In the genomic region with DNA sequence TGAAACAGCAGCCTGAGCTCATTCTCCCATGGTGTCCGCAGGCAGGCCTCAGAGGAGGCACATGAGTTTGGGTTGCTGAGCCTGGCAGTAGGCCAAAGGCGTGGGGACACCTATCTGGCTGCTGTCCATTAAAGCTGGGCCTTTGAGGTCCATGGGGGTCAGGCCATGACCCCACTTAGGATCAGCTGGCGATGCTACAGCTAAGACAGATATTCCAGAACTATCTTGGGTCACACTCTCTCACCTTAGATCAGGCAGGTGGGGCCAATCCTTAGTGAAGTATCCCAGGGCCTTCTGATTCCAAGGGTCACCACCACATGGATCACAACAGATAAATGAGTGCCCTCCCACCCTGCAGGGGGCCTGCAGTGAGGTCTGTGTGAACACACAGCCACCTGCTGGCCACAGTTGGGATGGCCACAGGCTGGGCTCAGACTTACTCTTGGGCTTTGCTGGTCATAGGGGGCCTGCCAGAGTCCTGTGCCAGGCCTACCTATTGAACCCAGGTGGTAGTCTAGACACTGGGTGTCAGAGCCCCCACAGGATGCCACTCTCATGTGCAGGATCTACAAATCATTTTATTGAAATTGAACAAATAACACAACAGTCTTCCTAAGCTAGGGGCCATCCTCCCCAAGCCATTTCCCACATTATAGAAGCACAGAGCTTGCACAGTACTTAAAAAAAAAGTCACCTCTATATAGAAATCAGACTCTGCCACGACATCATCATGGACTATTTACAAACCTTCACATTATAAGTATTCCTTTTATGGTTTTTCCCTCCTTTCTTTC, we compare ENCODE assay signal across 8 cellular contexts. TPM values are rescaled to one million over a fixed set of nuclear protein-coding genes. Genes with fewer than 3 reads are reported as not detected.
DNase-seq lines count a peak whose midpoint lies in the region; ATAC-seq lines count a peak whose summit lies in the region.

No MANE protein-coding gene starts in this region.

- H3K27me3 Mint-ChIP-seq in stimulated activated naive B cell treated with anti-CD40 and anti-IgM and Interleukin-4, amounts not matched to agents 10 μg/mL and 1 μg/mL and 100 μg/mL, for 72 hours: no peaks in the 10 kb centered on the region

- H3K9me3 Mint-ChIP-seq in stimulated activated naive B cell treated with anti-CD40 and anti-IgM and Interleukin-4, amounts not matched to agents 10 μg/mL and 1 μg/mL and 100 μg/mL, for 72 hours: no peaks in the 10 kb centered on the region

- no peak overlapping the region for H3K4me3 Mint-ChIP-seq in stimulated activated naive B cell treated with anti-CD40 and anti-IgM and Interleukin-4, amounts not matched to agents 10 μg/mL and 1 μg/mL and 100 μg/mL, for 72 hours

- peaks cover 27 to 89% of the 10 kb centered on the region in 2 donors for H3K4me1 Mint-ChIP-seq in stimulated activated naive B cell treated with anti-CD40 and anti-IgM and Interleukin-4, amounts not matched to agents 10 μg/mL and 1 μg/mL and 100 μg/mL, for 72 hours

- H3K27ac Mint-ChIP-seq in stimulated activated naive B cell treated with anti-CD40 and anti-IgM and Interleukin-4, amounts not matched to agents 10 μg/mL and 1 μg/mL and 100 μg/mL, for 72 hours: no peak overlapping the region

- peak; percentile 63 for DNase-seq in NCI-H2196 (lab: John Stamatoyannopoulos, UW; ENCODE audit: unreplicated experiment)
- no peak for DNase-seq in NCI-H2196 treated with DMSO at 0.1 percent for 48 hours (lab: John Stamatoyannopoulos, UW; ENCODE audit: unreplicated experiment)
- peak; percentile 49 for DNase-seq in NCI-H510A treated with DMSO at 0.1 percent for 48 hours (lab: John Stamatoyannopoulos, UW)
- DNase-seq in activated CD4-positive, alpha-beta T cell treated with anti-CD3 and anti-CD28 coated beads, Interleukin-2, amount 50 U/mL, for 4 hours: peak; percentile 46 to 55
- peak; percentile 83 to 87 for DNase-seq in dermis microvascular lymphatic vessel endothelial cell (ENCODE audit: low read depth in 2 of 2)
- peak; percentile 81 for DNase-seq in medulla oblongata (ENCODE audit: extremely low spot score)
- peak; percentile 60 for DNase-seq in stimulated activated naive B cell treated with anti-CD40 and anti-IgM and Interleukin-4, amounts not matched to agents 10 μg/mL and 1 μg/mL and 100 μg/mL, for 72 hours

- ATAC-seq in stimulated activated naive B cell treated with anti-CD40 and anti-IgM and Interleukin-4, amounts not matched to agents 10 μg/mL and 1 μg/mL and 100 μg/mL, for 72 hours (replicated peaks): peak; percentile 35 to 38
- no peak for ATAC-seq in GM19452 (IDR thresholded peaks at IDR 0.05; ENCODE audit: unreplicated experiment)

- H3K36me3 Mint-ChIP-seq in stimulated activated naive B cell treated with anti-CD40 and anti-IgM and Interleukin-4, amounts not matched to agents 10 μg/mL and 1 μg/mL and 100 μg/mL, for 72 hours: peaks cover 16 to 34% of the 10 kb centered on the region in 2 donors

RNA-seq across cellular contexts. Expression of gene HYAL2, which starts 2.0 kb away (rescaled TPM):
- 384 and 564 TPM in 2 replicates for total RNA-seq in dermis microvascular lymphatic vessel endothelial cell

RNA-seq across cellular contexts. Expression of gene TUSC2, which starts 3.5 kb away (rescaled TPM):
- 20.7 and 22.3 TPM in 2 replicates for total RNA-seq in dermis microvascular lymphatic vessel endothelial cell

RNA-seq across cellular contexts. Expression of gene RASSF1, which starts 16.1 kb away (rescaled TPM):
- total RNA-seq in dermis microvascular lymphatic vessel endothelial cell: 12.6 and 23.9 TPM in 2 replicates

RNA-seq across cellular contexts. Expression of gene ZMYND10, which starts 21.0 kb away (rescaled TPM):
- under 0.01 and 0.25 TPM in 2 replicates for total RNA-seq in dermis microvascular lymphatic vessel endothelial cell

RNA-seq across cellular contexts. Expression of gene HYAL1, which starts 21.2 kb away (rescaled TPM):
- 4.6 and 6.7 TPM in 2 replicates for total RNA-seq in dermis microvascular lymphatic vessel endothelial cell
